In the genomic region with DNA sequence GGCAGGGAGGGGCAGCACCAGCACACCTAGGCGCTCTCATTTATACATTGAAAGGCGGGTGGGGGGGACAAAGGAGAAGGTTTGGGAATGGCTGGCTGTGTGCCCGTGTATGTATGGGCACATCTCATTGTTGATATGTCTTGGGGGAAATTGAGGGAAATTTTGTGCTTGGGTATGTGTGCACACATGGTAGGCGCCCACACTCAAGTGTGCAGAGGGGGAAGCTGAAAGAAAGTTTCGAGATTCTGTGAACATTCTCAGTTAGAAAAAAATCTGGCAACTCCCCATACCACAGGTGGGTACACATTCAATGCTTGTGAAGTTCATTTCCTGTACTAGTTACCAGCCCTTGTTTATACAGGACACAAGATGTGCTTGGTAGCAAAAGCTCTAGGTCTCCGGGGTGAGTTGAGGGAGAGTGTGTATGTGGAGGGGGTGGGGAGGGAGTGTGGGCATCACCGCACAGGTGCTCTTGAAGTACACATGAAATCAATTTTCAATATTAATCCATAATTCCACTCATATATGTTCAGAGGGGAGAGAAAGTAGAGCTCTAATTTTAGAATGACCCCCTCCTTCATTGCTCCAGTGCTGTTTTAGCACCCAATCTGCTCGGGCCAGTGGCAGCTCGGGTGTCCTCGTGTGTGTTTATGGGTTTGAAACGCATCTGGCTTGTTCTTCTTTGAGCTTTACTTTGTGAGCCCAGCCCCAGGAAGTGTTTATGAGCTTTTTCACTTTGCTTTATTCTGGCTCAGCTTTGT, we compare ENCODE assay signal across 8 cellular contexts.
A peak's percentile ranks its signal among the peaks of the same experiment; 100 is the strongest.
DNase-seq lines count a peak whose midpoint lies in the region; ATAC-seq, FAIRE-seq and TF ChIP-seq lines count a peak whose summit lies in the region.

No MANE protein-coding gene starts in this region.

- no peaks in the 10 kb centered on the region for H3K79me2 ChIP-seq in SU-DHL-6 (ENCODE audit: insufficient read depth, low read length)

- H2AFZ ChIP-seq in SU-DHL-6 (ENCODE audit: low read depth, low read length, severe bottlenecking), result no peak overlapping the region

- H4K20me1 ChIP-seq in SU-DHL-6 (ENCODE audit: low read depth, low read length), result no peaks in the 10 kb centered on the region

- intact Hi-C loops in uterus (cut with DNase I; ENCODE audit: low total_unique reads), result no loop called here
- intact Hi-C loops in ovary (cut with DNase I), result no loop called here

- no peaks in the 10 kb centered on the region for H3K9me2 ChIP-seq in SU-DHL-6 (replicated peaks; ENCODE audit: insufficient read depth, low read length)

- H3K27me3 ChIP-seq in SU-DHL-6 (ENCODE audit: low read length), result no peaks in the 10 kb centered on the region
- H3K27me3 ChIP-seq in kidney epithelial cell (ENCODE audit: control insufficient read depth, insufficient read depth, low read length), result no peaks in the 10 kb centered on the region
- no peaks in the 10 kb centered on the region for H3K27me3 ChIP-seq in uterus
- H3K27me3 ChIP-seq in ovary, result no peaks in the 10 kb centered on the region

- DNase-seq in GM18507 (ENCODE audit: extremely low spot score, insufficient read length, low read depth), result no peak
- DNase-seq in kidney epithelial cell (ENCODE audit: low read depth), result peak; percentile 38
- peak in 1 of 2 donors; percentile 12 for DNase-seq in uterus
- DNase-seq in ovary, result no peak
- DNase-seq in effector CD8-positive, alpha-beta T cell (lab: John Stamatoyannopoulos, UW), result no peak
- no peak for DNase-seq in D721Med (ENCODE audit: insufficient read length, low spot score)

- no peak for TF ChIP-seq POLR2A in uterus (IDR thresholded peaks at IDR 0.05)
- no peak for TF ChIP-seq POLR2A in ovary (IDR thresholded peaks at IDR 0.05)

- H3K9ac ChIP-seq in SU-DHL-6 (ENCODE audit: low read length), result peak overlapping the region; percentile 9; the same call in 1 of the 2 replicates

- peak; percentile 70 for ATAC-seq in HG02642 (IDR thresholded peaks at IDR 0.05; ENCODE audit: poor library complexity, unreplicated experiment)

- no peak for TF ChIP-seq EP300 in ovary (IDR thresholded peaks at IDR 0.05)

- H3K27ac ChIP-seq in SU-DHL-6 (ENCODE audit: low read depth, low read length), result peak overlapping the region; percentile 53
- peak overlapping the region; percentile 62 to 92 for H3K27ac ChIP-seq in uterus
- H3K27ac ChIP-seq in ovary, result no peak overlapping the region

- no peaks in the 10 kb centered on the region for H3F3A ChIP-seq in SU-DHL-6 (ENCODE audit: insufficient read depth)

- WGBS in ovary, 3 donors, result 85 to 88% (median 87%) methylated on average over 11 of the region's 11 CpGs

- H3K36me3 ChIP-seq in SU-DHL-6 (ENCODE audit: low read length) (no peaks in the 10 kb centered on the region), kidney epithelial cell (ENCODE audit: control insufficient read depth, insufficient read depth, low read length) (no peaks in the 10 kb centered on the region), uterus (no peaks in the 10 kb centered on the region), ovary (no peaks in the 10 kb centered on the region)

- H3K4me3 ChIP-seq in SU-DHL-6 (ENCODE audit: insufficient read depth, low read length, poor library complexity, severe bottlenecking), result no peak overlapping the region
- H3K4me3 ChIP-seq in kidney epithelial cell (ENCODE audit: low read depth, low read length), result no peak overlapping the region
- no peak overlapping the region for H3K4me3 ChIP-seq in uterus
- H3K4me3 ChIP-seq in ovary, result no peak overlapping the region

- H3K4me1 ChIP-seq in uterus (peaks cover 14 to 23% of the 10 kb centered on the region in 2 donors), ovary (ENCODE audit: insufficient read depth) (peaks cover 23% of the 10 kb centered on the region)

- H3K4me2 ChIP-seq in SU-DHL-6 (ENCODE audit: low read depth, low read length, poor library complexity, severe bottlenecking), result peak overlapping the region; percentile 26

- no peaks in the 10 kb centered on the region for H3K9me3 ChIP-seq in SU-DHL-6 (ENCODE audit: insufficient read depth, low read length)
- no peaks in the 10 kb centered on the region for H3K9me3 ChIP-seq in uterus
- H3K9me3 ChIP-seq in ovary, result no peaks in the 10 kb centered on the region

- FAIRE-seq in GM18507 (lab: Jason Lieb, UNC), result peak; percentile 92
- no peak for FAIRE-seq in D721Med (lab: Jason Lieb, UNC)

- no peak for TF ChIP-seq CTCF in SU-DHL-6 (IDR thresholded peaks at IDR 0.05; ENCODE audit: insufficient read depth, low read length, poor library complexity, severe bottlenecking)
- TF ChIP-seq CTCF in kidney epithelial cell (IDR thresholded peaks at IDR 0.05; ENCODE audit: insufficient read depth, low read length, poor library complexity, severe bottlenecking), result no peak
- TF ChIP-seq CTCF in uterus (IDR thresholded peaks at IDR 0.05), result no peak
- no peak for TF ChIP-seq CTCF in ovary (IDR thresholded peaks at IDR 0.05)
- no peak for TF ChIP-seq CTCF in D721Med (IDR thresholded peaks at IDR 0.05; ENCODE audit: insufficient read depth, missing control alignments)

Comparison
In these comparisons a context has a peak if more than half of its experiments do, and no peak if none do; other contexts are left out.
1. H3K27ac ChIP-seq: peak in SU-DHL-6 (single experiment) and uterus (2 of 2); none in ovary (0 of 2).